22 cellular contexts compared by ENCODE assay signal in the genomic region with DNA sequence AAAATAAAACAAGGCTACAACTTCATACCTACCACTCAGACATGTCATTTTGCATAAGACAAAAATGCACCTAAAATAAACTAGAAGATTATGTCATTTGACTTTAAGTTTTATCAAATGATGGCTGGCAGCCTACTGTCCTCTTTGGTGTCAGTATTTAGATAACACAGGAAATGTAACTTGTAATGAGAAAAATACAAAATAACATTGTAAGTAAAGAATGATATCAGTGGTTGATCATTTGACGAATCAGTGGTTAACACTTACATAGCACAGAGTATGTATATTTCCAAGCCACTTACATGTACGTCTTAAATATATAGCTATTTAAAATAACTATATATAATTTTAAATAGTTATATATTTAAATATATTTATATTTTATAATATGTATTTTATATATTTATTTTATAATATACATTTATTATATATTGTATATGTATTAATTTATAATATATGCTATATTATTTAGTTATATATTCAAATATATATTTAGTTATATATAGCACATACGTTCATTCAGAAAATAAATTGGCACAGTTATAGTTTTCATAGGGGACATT.
"Had no signal": no experiment of that assay in that cellular context is flagged by ENCODE, and none has a peak within 500 bp of the region (broad histone marks: within the 10 kb centered on the region; RNA-seq: fewer than 3 reads in every experiment).

No MANE protein-coding gene starts in this region.

- H3K36me3 ChIP-seq: cardiac muscle cell, neural progenitor cell, sigmoid colon, uterus, WERI-Rb-1 had no signal

- H3K4me3 ChIP-seq: body of pancreas, cardiac muscle cell, mucosa of descending colon, neural progenitor cell, sigmoid colon, testis, uterus had no signal

- DNase-seq: activated CD4-positive, alpha-beta T cell treated with anti-CD3 and anti-CD28 coated beads for 36 hours; activated CD4-positive, alpha-beta T cell treated with anti-CD3 and anti-CD28 coated beads, Interleukin-2, amount 50 U/mL, for 4 hours; activated naive CD4-positive, alpha-beta T cell treated with anti-CD3 and anti-CD28 coated beads for 36 hours; activated T-cell treated with anti-CD3 and anti-CD28 coated beads, Interleukin-2, amount 50 U/mL, for 48 hours; body of pancreas; effector CD4-positive, alpha-beta T cell; foreskin melanocyte; glutamatergic neuron; mesenchymal stem cell; mucosa of descending colon; sigmoid colon; stimulated activated CD4-positive, alpha-beta T cell treated with anti-CD3 and anti-CD28 coated beads, Interleukin-2, amount 100 ng/mL, for 48 hours; stimulated activated naive CD4-positive, alpha-beta T cell; testis; trophoblast cell; uterus; WERI-Rb-1 had no signal

- H3K27ac ChIP-seq: body of pancreas, hepatocyte, sigmoid colon, uterus, WERI-Rb-1 had no signal

- ATAC-seq: activated CD4-positive, alpha-beta T cell treated with anti-CD3 and anti-CD28 coated beads for 36 hours; body of pancreas; esophagus mucosa; mucosa of descending colon had no signal

- H3K27me3 ChIP-seq: body of pancreas, cardiac muscle cell, hepatocyte, neural progenitor cell, sigmoid colon, testis, uterus had no signal

- FAIRE-seq: endothelial cell of umbilical vein had no signal

- H3K9me3 ChIP-seq: body of pancreas, testis, uterus had no signal

- H3K4me1 ChIP-seq: body of pancreas, sigmoid colon, testis, uterus had no signal
